In genomic region chr11:90113541-90113940, GRCh38 we compare ENCODE assay signal across 2 cellular contexts.
TF ChIP-seq lines count a peak whose summit lies in the region.

No MANE protein-coding gene starts in this region.

TF ChIP-seq in HCT116, 20 proteins besides CTCF, POLR2A, EP300 and RAD21:
- TF ChIP-seq ATF3 (IDR thresholded peaks at IDR 0.05) (no peak), POLR2AphosphoS5 (IDR thresholded peaks at IDR 0.05; ENCODE audit: low read depth, low read length) (no peak)

TF ChIP-seq in HepG2, 621 proteins besides CTCF, POLR2A, EP300 and RAD21:
- TF ChIP-seq NFYB (CRISPR knock-in tag; IDR thresholded peaks at IDR 0.05), result no peak
- no peak for TF ChIP-seq ZFP91 (CRISPR knock-in tag; IDR thresholded peaks at IDR 0.05; ENCODE audit: borderline replicate concordance)
- TF ChIP-seq STAG1 (CRISPR knock-in tag; IDR thresholded peaks at IDR 0.05), result peak; percentile 47
- no peak for TF ChIP-seq MBNL3 (CRISPR knock-in tag; conservative IDR thresholded peaks at IDR 0.05)
TF ChIP-seq in HepG2: peak in this region for 1.
